8 cellular contexts compared by ENCODE assay signal in genomic region chr7:132577206-132578049, GRCh38. TPM values are rescaled to one million over a fixed set of nuclear protein-coding genes. Genes with fewer than 3 reads are reported as not detected.
DNase-seq lines count a peak whose midpoint lies in the region; ATAC-seq and TF ChIP-seq lines count a peak whose summit lies in the region.

No MANE protein-coding gene starts in this region.

- no peak for DNase-seq in CD4-positive, alpha-beta memory T cell
- DNase-seq in LNCaP clone FGC (ENCODE audit: low read depth) (no peak), globus pallidus (ENCODE audit: low spot score) (peak; percentile 65), neuronal stem cell (ENCODE audit: low spot score) (peak; percentile 74)
- DNase-seq in activated effector memory CD4-positive, alpha-beta T cell treated with Interleukin-2 at 50 U/mL for 16 hours = no peak

- peak overlapping the region; percentile 67 for H2BK12ac ChIP-seq in neuronal stem cell (ENCODE audit: low read length)

- POLR2A ChIA-PET in CD4-positive, alpha-beta memory T cell (lab: Charles Lee; ENCODE audit: partially characterized antibody) = no interaction called here

- WGBS in neuronal stem cell (ENCODE audit: extremely low coverage in 2 of 2, insufficient read length in 2 of 2, insufficient replicate concordance in 1 of 2), 2 donors = no CpG with 5 or more reads among the region's 65 CpGs

- H3K9me3 ChIP-seq in CD4-positive, alpha-beta memory T cell (ENCODE audit: control insufficient read depth in 1 of 2, low read length in 2 of 2) = no peaks in the 10 kb centered on the region
- H3K9me3 ChIP-seq in neuronal stem cell (replicated peaks in 1 of 2; ENCODE audit: control insufficient read depth in 2 of 2, insufficient read depth in 1 of 2, low read depth in 1 of 2, low read length in 2 of 2) = no peaks in the 10 kb centered on the region

- H3K36me3 Mint-ChIP-seq in CD4-positive, alpha-beta memory T cell = no peaks in the 10 kb centered on the region

- peak overlapping the region; percentile 88 for H3K18ac ChIP-seq in neuronal stem cell (ENCODE audit: low read length)

- H4K91ac ChIP-seq in neuronal stem cell (ENCODE audit: low read depth, low read length, poor library complexity) = no peak overlapping the region

- H2AK5ac ChIP-seq in neuronal stem cell (ENCODE audit: low read depth, low read length) = no peak overlapping the region

- H3K27me3 ChIP-seq in CD4-positive, alpha-beta memory T cell (ENCODE audit: insufficient read depth, low read length) = peaks cover 47% of the 10 kb centered on the region
- H3K27me3 ChIP-seq in neuronal stem cell (ENCODE audit: control insufficient read depth in 3 of 3, insufficient read depth in 3 of 3, low read depth in 1 of 3, low read length in 3 of 3) = peaks cover 12 to 63% (median 59%) of the 10 kb centered on the region in 3 experiments

- intact Hi-C loops in CD4-positive, alpha-beta memory T cell (cut with micrococcal nuclease) = loop anchor here (10.0 kb wide), 1 partner anchor 103 kb away; no protein-coding TSS in a partner anchor

- CTCF ChIA-PET in CD4-positive, alpha-beta memory T cell (lab: Charles Lee; ENCODE audit: partially characterized antibody) = interaction anchor here (1.2 to 4.9 kb wide), 3 partner anchors 183 to 259 kb away, joined by 5 to 140 read pairs (median 5); no protein-coding TSS in a partner anchor

- H3K23ac ChIP-seq in neuronal stem cell (ENCODE audit: low read depth, low read length, poor library complexity) = peak overlapping the region; percentile 59

- TF ChIP-seq CTCF in LNCaP clone FGC (IDR thresholded peaks at IDR 0.05; ENCODE audit: control insufficient read depth, extremely low read depth, insufficient read depth) (peak; percentile 32; the same call in 1 of the 2 replicates), WI38 (IDR thresholded peaks at IDR 0.05; ENCODE audit: low read depth, low read length) (no peak)

- H3K27ac Mint-ChIP-seq in CD4-positive, alpha-beta memory T cell = no peak overlapping the region

- H3K9ac ChIP-seq in neuronal stem cell (ENCODE audit: low read depth, low read length, poor library complexity) = peak overlapping the region; percentile 54

- peak overlapping the region; percentile 90 for H2AFZ ChIP-seq in neuronal stem cell (ENCODE audit: low read length)

- H3K36me3 ChIP-seq in CD4-positive, alpha-beta memory T cell (ENCODE audit: insufficient read depth, low read length) = no peaks in the 10 kb centered on the region
- H3K36me3 ChIP-seq in neuronal stem cell (replicated peaks in 1 of 2; ENCODE audit: control insufficient read depth in 2 of 2, insufficient read depth in 2 of 2, low read length in 2 of 2) = no peaks in the 10 kb centered on the region

- H3K27me3 Mint-ChIP-seq in CD4-positive, alpha-beta memory T cell = peaks cover 48 to 58% of the 10 kb centered on the region in 2 donors

- H4K8ac ChIP-seq in neuronal stem cell (ENCODE audit: low read depth, low read length) = no peak overlapping the region

- no peak overlapping the region for H3K27ac ChIP-seq in CD4-positive, alpha-beta memory T cell (ENCODE audit: low read depth, low read length)
- no peak overlapping the region for H3K27ac ChIP-seq in neuronal stem cell (replicated peaks; ENCODE audit: low read length)

- no peaks in the 10 kb centered on the region for H3K9me3 Mint-ChIP-seq in CD4-positive, alpha-beta memory T cell

- H3K14ac ChIP-seq in neuronal stem cell (ENCODE audit: low read length) = peak overlapping the region; percentile 50

- H3K79me1 ChIP-seq in neuronal stem cell (ENCODE audit: low read depth, low read length) = no peaks in the 10 kb centered on the region

- peak overlapping the region; percentile 85 for H3K4me2 ChIP-seq in neuronal stem cell (ENCODE audit: insufficient read depth, low read length, poor library complexity, severe bottlenecking)

- no peak overlapping the region for H2BK5ac ChIP-seq in neuronal stem cell (ENCODE audit: low read length)

- peak overlapping the region; percentile 47 to 79 (median 68) for H3K4me3 Mint-ChIP-seq in CD4-positive, alpha-beta memory T cell

- ATAC-seq in HG03432 (IDR thresholded peaks at IDR 0.05; ENCODE audit: unreplicated experiment) = no peak
- no peak for ATAC-seq in HG03095 (IDR thresholded peaks at IDR 0.05; ENCODE audit: unreplicated experiment)

- H3K4me1 Mint-ChIP-seq in CD4-positive, alpha-beta memory T cell = peaks cover 10 to 33% (median 15%) of the 10 kb centered on the region in 4 donors

- no peak overlapping the region for H3K4ac ChIP-seq in neuronal stem cell (ENCODE audit: low read length)

- no peak overlapping the region for H2BK120ac ChIP-seq in neuronal stem cell (ENCODE audit: low read depth, low read length)

- no peak overlapping the region for H3K4me3 ChIP-seq in CD4-positive, alpha-beta memory T cell (ENCODE audit: low read length in 2 of 2)
- H3K4me3 ChIP-seq in LNCaP clone FGC (ENCODE audit: low read depth, low read length) (no peak overlapping the region), WI38 (ENCODE audit: low read depth, low read length) (peak overlapping the region; percentile 40), neuronal stem cell (ENCODE audit: low read length in 2 of 2) (peak overlapping the region; percentile 35 to 80)

- H3K4me1 ChIP-seq in CD4-positive, alpha-beta memory T cell (ENCODE audit: insufficient read depth, low read length) = peaks cover 8% of the 10 kb centered on the region
- peaks cover 8 to 22% of the 10 kb centered on the region in 2 donors for H3K4me1 ChIP-seq in neuronal stem cell (ENCODE audit: control insufficient read depth in 2 of 2, insufficient read depth in 1 of 2, low read depth in 1 of 2, low read length in 2 of 2)

- peak overlapping the region; percentile 39 for H2BK15ac ChIP-seq in neuronal stem cell (ENCODE audit: low read length)

RNA-seq across cellular contexts. Expression of gene PLXNA4, which starts 1.2 kb away (rescaled TPM):
- total RNA-seq in CD4-positive, alpha-beta memory T cell = under 1 TPM; 0.06 to 0.22 TPM
- under 1 TPM; 0.93 to 0.94 TPM for polyA plus RNA-seq in CD4-positive, alpha-beta memory T cell
- 0.11 TPM for polyA plus RNA-seq in neuronal stem cell (2013, experiment 1 of 2)
- 0.18 TPM for polyA plus RNA-seq in neuronal stem cell (2013, experiment 2 of 2)

Comparison
In these comparisons a context has a peak if more than half of its experiments do, and no peak if none do; other contexts are left out.
1. DNase-seq: peak in globus pallidus (single experiment) and neuronal stem cell (single experiment); none in CD4-positive, alpha-beta memory T cell (0 of 5), LNCaP clone FGC (single experiment) and activated effector memory CD4-positive, alpha-beta T cell treated with Interleukin-2 at 50 U/mL for 16 hours (single experiment).
2. H3K4me3 ChIP-seq: peak in WI38 (single experiment) and neuronal stem cell (2 of 2); none in CD4-positive, alpha-beta memory T cell (0 of 2) and LNCaP clone FGC (single experiment).